Comparison of ENCODE assay signal across 8 cellular contexts in genomic region chr11:77065878-77066228, GRCh38. TPM values are rescaled to one million over a fixed set of nuclear protein-coding genes. Genes with fewer than 3 reads are reported as not detected.
DNase-seq lines count a peak whose midpoint lies in the region; ATAC-seq and TF ChIP-seq lines count a peak whose summit lies in the region.

No MANE protein-coding gene starts in this region.

- no peak for ATAC-seq in stimulated activated naive CD8-positive, alpha-beta T cell treated with anti-CD3 and anti-CD28 coated beads, Interleukin-15, Interleukin-2, amounts not matched to agents 100 U/mL and 50 U/mL, for 24 hours
- ATAC-seq in activated T-helper 17 cell treated with anti-CD3 and anti-CD28 coated beads, Interleukin-2, amount 50 U/mL, for 72 hours (replicated peaks): no peak
- peak in 2 of 4 donors; percentile 2 to 30 for ATAC-seq in heart left ventricle

- DNase-seq in stimulated activated naive CD8-positive, alpha-beta T cell treated with anti-CD3 and anti-CD28 coated beads, Interleukin-15, Interleukin-2, amounts not matched to agents 100 U/mL and 50 U/mL, for 24 hours: no peak
- DNase-seq in heart left ventricle (peak in 2 of 5 donors; percentile 61 to 70), posterior vena cava (ENCODE audit: low spot score) (peak; percentile 85), cerebellar cortex (ENCODE audit: low spot score) (no peak), ecto neural progenitor cell (ENCODE audit: low spot score) (no peak), GF-D8 (lab: John Stamatoyannopoulos, UW) (no peak)

- peaks cover 0 to 5% (median 0%) of the 10 kb centered on the region in 12 donors for H3K9me3 ChIP-seq in heart left ventricle

- no peaks in the 10 kb centered on the region for H3K27me3 Mint-ChIP-seq in stimulated activated naive CD8-positive, alpha-beta T cell treated with anti-CD3 and anti-CD28 coated beads, Interleukin-15, Interleukin-2, amounts not matched to agents 100 ng/mL and 50 ng/mL, for 24 hours
- H3K27me3 Mint-ChIP-seq in activated T-helper 17 cell treated with anti-CD3 and anti-CD28 coated beads, Interleukin-2, amount 50 U/mL, for 72 hours: no peaks in the 10 kb centered on the region

- peak overlapping the region; percentile 59 to 97 (median 78) for H3K4me3 ChIP-seq in heart left ventricle

- peak overlapping the region in 11 of 12 donors; percentile 80 to 96 (median 87) for H3K27ac ChIP-seq in heart left ventricle

- no peaks in the 10 kb centered on the region for H3K9me3 Mint-ChIP-seq in stimulated activated naive CD8-positive, alpha-beta T cell treated with anti-CD3 and anti-CD28 coated beads, Interleukin-15, Interleukin-2, amounts not matched to agents 100 ng/mL and 50 ng/mL, for 24 hours
- no peaks in the 10 kb centered on the region for H3K9me3 Mint-ChIP-seq in activated T-helper 17 cell treated with anti-CD3 and anti-CD28 coated beads, Interleukin-2, amount 50 U/mL, for 72 hours

- no peaks in the 10 kb centered on the region for H3K27me3 ChIP-seq in heart left ventricle

- intact Hi-C loops in heart left ventricle (cut with DNase I): loop anchor here in 2 of 10 donors (1.0 to 2.0 kb wide), 2 partner anchors 15 to 19 kb away; no protein-coding TSS in a partner anchor
- intact Hi-C loops in posterior vena cava (cut with DNase I): no loop called here

- 30 to 47% (median 40%) methylated on average over 14 of the region's 14 CpGs for WGBS in heart left ventricle, 4 donors

- peak overlapping the region; percentile 79 for H3K4me3 Mint-ChIP-seq in stimulated activated naive CD8-positive, alpha-beta T cell treated with anti-CD3 and anti-CD28 coated beads, Interleukin-15, Interleukin-2, amounts not matched to agents 100 ng/mL and 50 ng/mL, for 24 hours
- peak overlapping the region; percentile 85 for H3K4me3 Mint-ChIP-seq in activated T-helper 17 cell treated with anti-CD3 and anti-CD28 coated beads, Interleukin-2, amount 50 U/mL, for 72 hours

- no peak for TF ChIP-seq CTCF in heart left ventricle (IDR thresholded peaks at IDR 0.05)

- no peaks in the 10 kb centered on the region for H3K36me3 ChIP-seq in heart left ventricle

- no peak for TF ChIP-seq POLR2A in heart left ventricle (IDR thresholded peaks at IDR 0.05)

- peaks cover 5% of the 10 kb centered on the region for H3K4me1 Mint-ChIP-seq in stimulated activated naive CD8-positive, alpha-beta T cell treated with anti-CD3 and anti-CD28 coated beads, Interleukin-15, Interleukin-2, amounts not matched to agents 100 ng/mL and 50 ng/mL, for 24 hours (ENCODE audit: low read depth)
- peaks cover 4% of the 10 kb centered on the region for H3K4me1 Mint-ChIP-seq in activated T-helper 17 cell treated with anti-CD3 and anti-CD28 coated beads, Interleukin-2, amount 50 U/mL, for 72 hours

- peaks cover 0 to 22% (median 6%) of the 10 kb centered on the region in 12 donors for H3K4me1 ChIP-seq in heart left ventricle

- peak overlapping the region; percentile 49 for H3K27ac Mint-ChIP-seq in stimulated activated naive CD8-positive, alpha-beta T cell treated with anti-CD3 and anti-CD28 coated beads, Interleukin-15, Interleukin-2, amounts not matched to agents 100 ng/mL and 50 ng/mL, for 24 hours
- H3K27ac Mint-ChIP-seq in activated T-helper 17 cell treated with anti-CD3 and anti-CD28 coated beads, Interleukin-2, amount 50 U/mL, for 72 hours: peak overlapping the region; percentile 88

- H3K36me3 Mint-ChIP-seq in stimulated activated naive CD8-positive, alpha-beta T cell treated with anti-CD3 and anti-CD28 coated beads, Interleukin-15, Interleukin-2, amounts not matched to agents 100 ng/mL and 50 ng/mL, for 24 hours (ENCODE audit: low read depth): no peaks in the 10 kb centered on the region
- H3K36me3 Mint-ChIP-seq in activated T-helper 17 cell treated with anti-CD3 and anti-CD28 coated beads, Interleukin-2, amount 50 U/mL, for 72 hours (ENCODE audit: low read depth): no peaks in the 10 kb centered on the region

RNA-seq across cellular contexts. Expression of gene CAPN5, which starts 0.9 kb away (rescaled TPM):
- total RNA-seq in activated T-helper 17 cell treated with anti-CD3 and anti-CD28 coated beads, Interleukin-2, amount 50 U/mL, for 72 hours: under 1 TPM; 0.19 to 0.93 TPM
- total RNA-seq in heart left ventricle (1 to 10 TPM; 1.2 to 4.5 (median 2.3) TPM), posterior vena cava (10 to 100 TPM; 14.4 to 23.4 TPM)
- 1 to 10 TPM; 1.1 to 2.0 TPM for polyA plus RNA-seq in heart left ventricle

RNA-seq across cellular contexts. Expression of gene B3GNT6, which starts 31.7 kb away (rescaled TPM):
- not detected for total RNA-seq in activated T-helper 17 cell treated with anti-CD3 and anti-CD28 coated beads, Interleukin-2, amount 50 U/mL, for 72 hours
- total RNA-seq in heart left ventricle: not detected
- not detected for polyA plus RNA-seq in heart left ventricle
- total RNA-seq in posterior vena cava: not detected

RNA-seq across cellular contexts. Expression of gene OMP, which starts 36.8 kb away (rescaled TPM):
- not detected for total RNA-seq in activated T-helper 17 cell treated with anti-CD3 and anti-CD28 coated beads, Interleukin-2, amount 50 U/mL, for 72 hours
- not detected for total RNA-seq in heart left ventricle
- not detected for polyA plus RNA-seq in heart left ventricle
- under 1 TPM in 1 of 2 donors, not detected in 1; 0.76 TPM for total RNA-seq in posterior vena cava
